Comparison of ENCODE assay signal across 24 cellular contexts in genomic region chr7:12064716-12065115, GRCh38.
DNase-seq lines count a peak whose midpoint lies in the region; ATAC-seq, FAIRE-seq and TF ChIP-seq lines count a peak whose summit lies in the region.
"Had no signal": no experiment of that assay in that cellular context is flagged by ENCODE, and none has a peak within 500 bp of the region (broad histone marks: within the 10 kb centered on the region; RNA-seq: fewer than 3 reads in every experiment).

No MANE protein-coding gene starts in this region.

- H2AFZ ChIP-seq in Loucy (ENCODE audit: low read length), result 0 out of 2 replicates have a peak overlapping the region, but pooled peaks have one; percentile 4
- peak overlapping the region; percentile 22; the same call in 1 of the 2 replicates for H2AFZ ChIP-seq in PC-9

- ATAC-seq in HG02852 (IDR thresholded peaks at IDR 0.05; ENCODE audit: unreplicated experiment), result no peak
- ATAC-seq in Right ventricle myocardium superior (ENCODE audit: poor library complexity), result no peak
- ATAC-seq: HepG2, K562 had no signal

- TF ChIP-seq CTCF in Loucy (conservative IDR thresholded peaks at IDR 0.05; ENCODE audit: low read length) (no peak), PC-9 (conservative IDR thresholded peaks at IDR 0.05) (no peak)

- no peaks in the 10 kb centered on the region for H3K27me3 ChIP-seq in Loucy (ENCODE audit: insufficient read depth, low read length, poor library complexity, severe bottlenecking)
- no peaks in the 10 kb centered on the region for H3K27me3 ChIP-seq in PC-9 (ENCODE audit: insufficient read depth, low read depth)
- H3K27me3 ChIP-seq: BLaER1 had no signal

- POLR2A ChIA-PET in PC-9 (lab: Charles Lee; ENCODE audit: unreplicated experiment), result no interaction called here

- H3K4me1 ChIP-seq in Loucy (ENCODE audit: insufficient read depth, low read length, poor library complexity, severe bottlenecking) (no peaks in the 10 kb centered on the region), PC-9 (replicated peaks; ENCODE audit: insufficient read depth) (peaks cover 23% of the 10 kb centered on the region)
- H3K4me1 ChIP-seq: BLaER1 had no signal

- H3K9me3 ChIP-seq in Loucy (ENCODE audit: insufficient read depth, low read depth, low read length), result no peaks in the 10 kb centered on the region
- H3K9me3 ChIP-seq in PC-9 (ENCODE audit: insufficient read depth, low read depth), result peaks cover 20% of the 10 kb centered on the region
- H3K9me3 ChIP-seq: BLaER1, Caco-2 had no signal

- no peak overlapping the region for H3K9ac ChIP-seq in Loucy (ENCODE audit: low read depth, low read length, poor library complexity, severe bottlenecking)
- H3K9ac ChIP-seq: BLaER1 had no signal

- peak; percentile 75 for FAIRE-seq in H54 (lab: Jason Lieb, UNC)
- FAIRE-seq: H1, HepG2, K562 had no signal

- no peak overlapping the region for H3K4me2 ChIP-seq in Loucy (ENCODE audit: low read depth, low read length, poor library complexity, severe bottlenecking)
- H3K4me2 ChIP-seq in PC-9, result no peak overlapping the region
- H3K4me2 ChIP-seq: BLaER1 had no signal

- H3K27ac ChIP-seq in PC-9, result peak overlapping the region; percentile 99
- H3K27ac ChIP-seq: BLaER1, SK-N-MC had no signal

- no peaks in the 10 kb centered on the region for H3K36me3 ChIP-seq in Loucy (ENCODE audit: insufficient read depth, low read length)
- no peaks in the 10 kb centered on the region for H3K36me3 ChIP-seq in PC-9 (ENCODE audit: low read depth)
- H3K36me3 ChIP-seq: BLaER1 had no signal

- H3K9me2 ChIP-seq in Loucy (replicated peaks; ENCODE audit: low read depth, low read length), result no peaks in the 10 kb centered on the region
- peaks cover 3% of the 10 kb centered on the region; the same call in 1 of the 2 replicates for H3K9me2 ChIP-seq in PC-9 (ENCODE audit: insufficient read depth)

- H4K20me1 ChIP-seq in Loucy (ENCODE audit: insufficient read depth, low read length, poor library complexity, severe bottlenecking), result no peaks in the 10 kb centered on the region
- H4K20me1 ChIP-seq in PC-9 (ENCODE audit: insufficient read depth), result no peaks in the 10 kb centered on the region
- H4K20me1 ChIP-seq: BLaER1 had no signal

- no TSS peak for BruUV-seq in PC-9 (replicated peaks; lab: Mats Ljungman, UMichigan)

- H3K79me2 ChIP-seq in Loucy (ENCODE audit: insufficient read depth, low read length) (no peaks in the 10 kb centered on the region), PC-9 (ENCODE audit: low read depth) (no peaks in the 10 kb centered on the region)

- no peak for DNase-seq in H54 (ENCODE audit: insufficient read length, low spot score)
- DNase-seq in PC-9, result no peak
- peak; percentile 18 for DNase-seq in renal cortical epithelial cell (ENCODE audit: low read depth)
- DNase-seq in DMS153 treated with DMSO at 0.1 percent for 48 hours (lab: John Stamatoyannopoulos, UW; ENCODE audit: unreplicated experiment), result no peak
- DNase-seq in Right ventricle myocardium superior, result no peak
- DNase-seq: ACHN; Caco-2; CD4-positive, alpha-beta T cell; GDM1; NCI-H1092 treated with DMSO at 0.1 percent for 48 hours; NCI-H1436 treated with DMSO at 0.1 percent for 48 hours; NCI-H1930; NCI-H2227 treated with DMSO at 0.1 percent for 48 hours; NCI-H510A; NCI-H748 treated with DMSO at 0.1 percent for 48 hours; RPMI8226; SHP77 treated with DMSO at 0.1 percent for 48 hours had no signal

- CTCF ChIA-PET in PC-9 (lab: Charles Lee), result no interaction called here

- H3K4me3 ChIP-seq in Loucy (ENCODE audit: low read length, poor library complexity, severe bottlenecking) (no peak overlapping the region), PC-9 (no peak overlapping the region)
- H3K4me3 ChIP-seq: BLaER1, K562, SK-N-MC had no signal

- H3F3A ChIP-seq in Loucy (ENCODE audit: low read depth), result no peaks in the 10 kb centered on the region
- H3F3A ChIP-seq in PC-9 (ENCODE audit: insufficient read depth, low read depth), result peaks cover 21% of the 10 kb centered on the region

- intact Hi-C loops in PC-9 (cut with micrococcal nuclease; ENCODE audit: unreplicated experiment) (loop anchor here (5.0 to 10.0 kb wide), 2 partner anchors 323 to 560 kb away; no protein-coding TSS in a partner anchor), Right ventricle myocardium superior (cut with DNase I) (no loop called here)

- no peak for TF ChIP-seq POLR2A in H54 (IDR thresholded peaks at IDR 0.05; ENCODE audit: low read depth, low read length)
